ENCODE assay signal across 9 cellular contexts in genomic region chr6:158242071-158242606, GRCh38.
A peak's percentile ranks its signal among the peaks of the same experiment; 100 is the strongest.
DNase-seq lines count a peak whose midpoint lies in the region; ATAC-seq, FAIRE-seq and TF ChIP-seq lines count a peak whose summit lies in the region.
"Had no signal": no experiment of that assay in that cellular context is flagged by ENCODE, and none has a peak within 500 bp of the region (broad histone marks: within the 10 kb centered on the region; RNA-seq: fewer than 3 reads in every experiment).

No MANE protein-coding gene starts in this region.

- no peak overlapping the region for H3K4ac ChIP-seq in neuronal stem cell (ENCODE audit: low read length)

- H3K27me3 Mint-ChIP-seq in natural killer cell (ENCODE audit: low read depth in 2 of 2) (no peaks in the 10 kb centered on the region), endodermal cell (ENCODE audit: insufficient read depth) (no peaks in the 10 kb centered on the region)
- no peaks in the 10 kb centered on the region for H3K27me3 Mint-ChIP-seq in natural killer cell treated with Interleukin-12 subunit alpha and Interleukin-12 subunit beta and Interleukin-15 and Interleukin-18, amount 100 ng/mL, for 72 hours

- DNase-seq in natural killer cell (no peak), endodermal cell (no peak), GM12891 (ENCODE audit: insufficient read length, low spot score) (no peak), neuronal stem cell (ENCODE audit: low spot score) (no peak), hepatic stellate cell (ENCODE audit: low spot score) (no peak), NCI-H1092 (lab: John Stamatoyannopoulos, UW) (no peak)
- DNase-seq in natural killer cell treated with Interleukin-12 subunit alpha and Interleukin-12 subunit beta and Interleukin-15 and Interleukin-18, amount 100 ng/mL, for 72 hours (ENCODE audit: low spot score) = no peak

- ATAC-seq in natural killer cell (peak in 1 of 3 donors; percentile 10), HG03442 (IDR thresholded peaks at IDR 0.05; ENCODE audit: unreplicated experiment) (peak; percentile 7)
- ATAC-seq in natural killer cell treated with Interleukin-12 subunit alpha and Interleukin-12 subunit beta and Interleukin-15 and Interleukin-18, amount 100 ng/mL, for 72 hours = no peak

- H4K91ac ChIP-seq in neuronal stem cell (ENCODE audit: low read depth, low read length, poor library complexity) = no peak overlapping the region

- H3K36me3 Mint-ChIP-seq in natural killer cell = no peaks in the 10 kb centered on the region
- H3K36me3 Mint-ChIP-seq in natural killer cell treated with Interleukin-12 subunit alpha and Interleukin-12 subunit beta and Interleukin-15 and Interleukin-18, amount 100 ng/mL, for 72 hours = peaks cover 5% of the 10 kb centered on the region
- peaks cover 32% of the 10 kb centered on the region for H3K36me3 Mint-ChIP-seq in endodermal cell (ENCODE audit: low read depth)

- H3K18ac ChIP-seq in neuronal stem cell (ENCODE audit: low read length) = no peak overlapping the region

- H3K27ac ChIP-seq in endodermal cell (ENCODE audit: low read depth, low read length) = no peak overlapping the region
- H3K27ac ChIP-seq in neuronal stem cell (replicated peaks; ENCODE audit: low read length) = no peak overlapping the region

- TF ChIP-seq CTCF in natural killer cell (IDR thresholded peaks at IDR 0.05) (no peak), endodermal cell (conservative IDR thresholded peaks at IDR 0.05) (no peak)

- no peak for FAIRE-seq in GM12891 (lab: Jason Lieb, UNC)
- FAIRE-seq: G401.6 had no signal

- H3K4me2 ChIP-seq in neuronal stem cell (ENCODE audit: insufficient read depth, low read length, poor library complexity, severe bottlenecking) = no peak overlapping the region

- H3K14ac ChIP-seq in neuronal stem cell (ENCODE audit: low read length) = no peak overlapping the region

- no peak overlapping the region for H3K4me3 Mint-ChIP-seq in natural killer cell
- no peak overlapping the region for H3K4me3 Mint-ChIP-seq in natural killer cell treated with Interleukin-12 subunit alpha and Interleukin-12 subunit beta and Interleukin-15 and Interleukin-18, amount 100 ng/mL, for 72 hours
- H3K4me3 Mint-ChIP-seq in endodermal cell = no peak overlapping the region

- H2BK120ac ChIP-seq in neuronal stem cell (ENCODE audit: low read depth, low read length) = no peak overlapping the region

- H2BK15ac ChIP-seq in neuronal stem cell (ENCODE audit: low read length) = no peak overlapping the region

- H3K4me1 Mint-ChIP-seq in natural killer cell (peaks cover 21 to 29% of the 10 kb centered on the region in 2 donors), endodermal cell (peaks cover 18% of the 10 kb centered on the region)
- peaks cover 11 to 15% of the 10 kb centered on the region in 2 donors for H3K4me1 Mint-ChIP-seq in natural killer cell treated with Interleukin-12 subunit alpha and Interleukin-12 subunit beta and Interleukin-15 and Interleukin-18, amount 100 ng/mL, for 72 hours (ENCODE audit: low read depth in 2 of 2)

- H3K9ac ChIP-seq in endodermal cell (ENCODE audit: extremely low read depth, low read length, poor library complexity, severe bottlenecking) = no peak overlapping the region
- H3K9ac ChIP-seq in neuronal stem cell (ENCODE audit: low read depth, low read length, poor library complexity) = no peak overlapping the region

- H3K36me3 ChIP-seq in endodermal cell (ENCODE audit: control insufficient read depth, insufficient read depth, low read length) (peaks cover 26% of the 10 kb centered on the region), neuronal stem cell (replicated peaks in 1 of 2; ENCODE audit: control insufficient read depth in 2 of 2, insufficient read depth in 2 of 2, low read length in 2 of 2) (peaks cover 1 to 27% of the 10 kb centered on the region in 2 donors)

- H4K8ac ChIP-seq in neuronal stem cell (ENCODE audit: low read depth, low read length) = no peak overlapping the region

- no peak overlapping the region for H2BK12ac ChIP-seq in neuronal stem cell (ENCODE audit: low read length)

- TF ChIP-seq POLR2A in GM12891 (IDR thresholded peaks at IDR 0.05; ENCODE audit: low read depth, low read length) = no peak

- peaks cover 3% of the 10 kb centered on the region for H3K79me1 ChIP-seq in neuronal stem cell (ENCODE audit: low read depth, low read length)

- no peaks in the 10 kb centered on the region for H3K4me1 ChIP-seq in endodermal cell (ENCODE audit: control insufficient read depth, insufficient read depth, low read length)
- H3K4me1 ChIP-seq in neuronal stem cell (ENCODE audit: control insufficient read depth in 2 of 2, insufficient read depth in 1 of 2, low read depth in 1 of 2, low read length in 2 of 2) = no peaks in the 10 kb centered on the region

- H2BK5ac ChIP-seq in neuronal stem cell (ENCODE audit: low read length) = no peak overlapping the region

- H3K27me3 ChIP-seq in endodermal cell (ENCODE audit: control insufficient read depth, insufficient read depth, low read length, poor library complexity, severe bottlenecking) (no peaks in the 10 kb centered on the region), neuronal stem cell (ENCODE audit: control insufficient read depth in 3 of 3, insufficient read depth in 3 of 3, low read depth in 1 of 3, low read length in 3 of 3) (no peaks in the 10 kb centered on the region)

- H3K9me3 ChIP-seq in endodermal cell (ENCODE audit: control insufficient read depth, low read length) (peaks cover 13% of the 10 kb centered on the region), neuronal stem cell (replicated peaks in 1 of 2; ENCODE audit: control insufficient read depth in 2 of 2, insufficient read depth in 1 of 2, low read depth in 1 of 2, low read length in 2 of 2) (peaks cover 2 to 5% of the 10 kb centered on the region in 2 donors)

- H3K4me3 ChIP-seq in endodermal cell (ENCODE audit: low read length) = peak overlapping the region; percentile 44
- H3K4me3 ChIP-seq in neuronal stem cell (ENCODE audit: low read length in 2 of 2) = no peak overlapping the region

- no peak overlapping the region for H2AFZ ChIP-seq in neuronal stem cell (ENCODE audit: low read length)

- intact Hi-C loops in natural killer cell (cut with micrococcal nuclease) = no loop called here

- no peak overlapping the region for H3K23ac ChIP-seq in neuronal stem cell (ENCODE audit: low read depth, low read length, poor library complexity)

- WGBS in endodermal cell (ENCODE audit: insufficient coverage in 1 of 2, insufficient read length in 1 of 2), 2 experiments = 87 to 100% methylated on average over 4 to 7 of the region's 7 CpGs
- WGBS in neuronal stem cell (ENCODE audit: extremely low coverage in 2 of 2, insufficient read length in 2 of 2, insufficient replicate concordance in 1 of 2), 2 donors = no CpG with 5 or more reads among the region's 7 CpGs

- peak overlapping the region; percentile 60 to 71 for H3K27ac Mint-ChIP-seq in natural killer cell
- H3K27ac Mint-ChIP-seq in natural killer cell treated with Interleukin-12 subunit alpha and Interleukin-12 subunit beta and Interleukin-15 and Interleukin-18, amount 100 ng/mL, for 72 hours = peak overlapping the region in 1 of 2 donors; percentile 68
- no peak overlapping the region for H3K27ac Mint-ChIP-seq in endodermal cell

- no peak overlapping the region for H2AK5ac ChIP-seq in neuronal stem cell (ENCODE audit: low read depth, low read length)

- H3K9me3 Mint-ChIP-seq in natural killer cell (no peaks in the 10 kb centered on the region), endodermal cell (peaks cover 15% of the 10 kb centered on the region)
- H3K9me3 Mint-ChIP-seq in natural killer cell treated with Interleukin-12 subunit alpha and Interleukin-12 subunit beta and Interleukin-15 and Interleukin-18, amount 100 ng/mL, for 72 hours = no peaks in the 10 kb centered on the region

TF ChIP-seq in GM12891, 5 proteins besides CTCF, POLR2A, EP300 and RAD21:
- TF ChIP-seq POU2F2 (IDR thresholded peaks at IDR 0.05; ENCODE audit: low read depth, low read length) (no peak), POLR2AphosphoS5 (IDR thresholded peaks at IDR 0.05; ENCODE audit: low read depth, low read length) (no peak), SPI1 (IDR thresholded peaks at IDR 0.05; ENCODE audit: low read depth, low read length) (no peak), TAF1 (IDR thresholded peaks at IDR 0.05; ENCODE audit: low read depth, low read length) (no peak), PAX5 (IDR thresholded peaks at IDR 0.05; ENCODE audit: insufficient read depth, low read length, severe bottlenecking) (no peak)
TF ChIP-seq in GM12891: peak in this region for 0.
